ENCODE assay signal across 8 cellular contexts in the genomic region with DNA sequence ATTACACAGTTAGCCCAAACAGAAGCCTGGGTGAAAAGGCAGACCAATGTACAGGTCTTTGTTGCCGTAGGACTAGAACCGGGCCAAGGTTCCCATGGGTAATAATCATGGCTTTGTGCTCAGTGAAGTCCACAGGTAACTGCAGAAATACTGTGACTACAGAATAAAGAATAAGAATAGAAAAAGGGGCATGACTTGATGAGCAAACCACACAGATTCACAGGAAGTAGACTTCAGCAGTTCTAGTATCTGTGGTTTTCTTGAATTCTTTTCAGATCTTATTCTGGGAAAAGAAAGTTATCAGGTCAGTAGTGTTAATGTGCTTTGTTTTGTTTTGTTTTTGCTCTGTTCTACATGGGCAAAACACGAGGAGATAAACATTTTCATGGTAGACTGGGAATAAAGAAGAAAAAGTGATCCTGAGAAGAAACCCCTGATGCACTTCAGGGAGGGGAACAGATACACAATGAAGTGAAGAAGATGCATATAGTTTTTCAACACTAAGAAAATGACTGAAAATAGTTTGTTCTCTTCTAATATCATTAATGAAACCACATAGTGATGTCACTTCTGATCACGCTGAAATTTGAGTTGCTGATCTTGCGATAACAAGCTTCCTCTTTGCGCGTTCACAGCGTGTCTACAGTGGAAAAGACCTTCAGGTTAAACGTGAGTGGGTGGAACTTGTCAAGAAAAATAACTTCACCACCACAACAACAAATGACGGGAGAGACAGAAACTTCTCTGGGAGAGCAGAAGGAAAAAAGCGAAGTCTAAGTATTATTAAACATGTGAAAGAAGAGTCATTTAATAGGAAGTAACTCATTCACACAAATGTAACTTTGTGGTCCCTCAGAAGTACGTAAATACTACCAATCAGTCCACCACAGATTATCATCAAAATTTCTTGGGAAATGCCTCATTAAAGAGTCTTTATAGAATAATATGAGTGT.
DNase-seq lines count a peak whose midpoint lies in the region; ATAC-seq, FAIRE-seq and TF ChIP-seq lines count a peak whose summit lies in the region.

No MANE protein-coding gene starts in this region.

- no peaks in the 10 kb centered on the region for H3K4me1 Mint-ChIP-seq in neural progenitor cell

- TF ChIP-seq CTCF in right lobe of liver (IDR thresholded peaks at IDR 0.05): no peak
- TF ChIP-seq CTCF in HepG2 (CRISPR knock-in tag; IDR thresholded peaks at IDR 0.05): no peak
- no peak for TF ChIP-seq CTCF in neural progenitor cell (IDR thresholded peaks at IDR 0.05)

- H3K36me3 ChIP-seq in right lobe of liver: no peaks in the 10 kb centered on the region
- no peaks in the 10 kb centered on the region for H3K36me3 ChIP-seq in HepG2 (replicated peaks in 1 of 2; ENCODE audit: control insufficient read depth in 1 of 2, insufficient read depth in 2 of 2, low read length in 2 of 2)
- H3K36me3 ChIP-seq in neural progenitor cell: no peaks in the 10 kb centered on the region

- BruUV-seq in HepG2 (replicated peaks; lab: Mats Ljungman, UMichigan): no TSS peak

- POLR2A ChIA-PET in HepG2 (lab: Yijun Ruan, JAX): no interaction called here

- ATAC-seq in right lobe of liver (peak; percentile 26 to 54 (median 44)), HepG2 (no peak), HG03469 (IDR thresholded peaks at IDR 0.05; ENCODE audit: unreplicated experiment) (peak; percentile 83)

- H3K27me3 Mint-ChIP-seq in neural progenitor cell (ENCODE audit: insufficient read depth, low read depth): no peaks in the 10 kb centered on the region

- DNase-seq in right lobe of liver (no peak), HepG2 (ENCODE audit: low spot score) (no peak), neural progenitor cell (ENCODE audit: low spot score) (no peak), NCI-H82 treated with DMSO at 0.1 percent for 48 hours (lab: John Stamatoyannopoulos, UW; ENCODE audit: unreplicated experiment) (no peak), HuH-7.5 (ENCODE audit: low spot score) (no peak)
- peak; percentile 25 for DNase-seq in activated CD8-positive, alpha-beta memory T cell treated with anti-CD3 and anti-CD28 coated beads, Interleukin-2, amount 50 U/mL, for 24 hours (ENCODE audit: extremely low read depth)
- peak; percentile 28 to 44 for DNase-seq in stimulated activated CD4-positive, alpha-beta T cell treated with anti-CD3 and anti-CD28 coated beads, Interleukin-12 subunit alpha, Interleukin-12 subunit beta, amount 100 ng/mL, for 24 hours (ENCODE audit: low read depth in 2 of 2)

- H3K4me1 ChIP-seq in right lobe of liver (no peaks in the 10 kb centered on the region), HepG2 (ENCODE audit: insufficient read depth, low read length) (no peaks in the 10 kb centered on the region), neural progenitor cell (no peaks in the 10 kb centered on the region)

- no peak overlapping the region for H3K27ac Mint-ChIP-seq in neural progenitor cell

- H3F3A ChIP-seq in neural progenitor cell (ENCODE audit: low read depth): no peaks in the 10 kb centered on the region

- H2AFZ ChIP-seq in HepG2 (ENCODE audit: low read length) (no peak overlapping the region), neural progenitor cell (replicated peaks) (no peak overlapping the region)

- in situ Hi-C loops in HepG2 (cut with HindIII; ENCODE audit: extremely low pct_ligation_motif_present, low pct_unique_long_range_greater_than_20kb): no loop called here

- no peaks in the 10 kb centered on the region for H3K9me3 ChIP-seq in right lobe of liver
- H3K9me3 ChIP-seq in HepG2 (ENCODE audit: low read length): no peaks in the 10 kb centered on the region
- no peaks in the 10 kb centered on the region for H3K9me3 ChIP-seq in neural progenitor cell (ENCODE audit: low read depth)

- H3K4me2 ChIP-seq in HepG2 (ENCODE audit: low read depth, low read length): no peak overlapping the region
- no peak overlapping the region for H3K4me2 ChIP-seq in neural progenitor cell

- H3K27me3 ChIP-seq in right lobe of liver (no peaks in the 10 kb centered on the region), HepG2 (ENCODE audit: control insufficient read depth in 1 of 2, insufficient read depth in 2 of 2, low read length in 2 of 2) (no peaks in the 10 kb centered on the region), neural progenitor cell (no peaks in the 10 kb centered on the region)

- TF ChIP-seq POLR2A in right lobe of liver (IDR thresholded peaks at IDR 0.05) (no peak), HepG2 (IDR thresholded peaks at IDR 0.05; ENCODE audit: insufficient read depth in 1 of 2, low read depth in 2 of 2, low read length in 2 of 2) (no peak)

- H4K20me1 ChIP-seq in HepG2 (ENCODE audit: insufficient read depth, low read length) (no peaks in the 10 kb centered on the region), neural progenitor cell (ENCODE audit: low read depth) (no peaks in the 10 kb centered on the region)

- no peak overlapping the region for H3K4me3 Mint-ChIP-seq in neural progenitor cell

- TF ChIP-seq EP300 in HepG2 (IDR thresholded peaks at IDR 0.05; ENCODE audit: low read depth in 2 of 2, low read length in 2 of 2): no peak
- TF ChIP-seq EP300 in HepG2 (CRISPR knock-in tag; IDR thresholded peaks at IDR 0.05; ENCODE audit: borderline replicate concordance): no peak

- CTCF ChIA-PET in HepG2 (lab: Yijun Ruan, JAX; ENCODE audit: low intra/inter-chr PET ratio, low total read pairs): no interaction called here

- H3K4me3 ChIP-seq in right lobe of liver: no peak overlapping the region
- H3K4me3 ChIP-seq in HepG2 (replicated peaks in 1 of 3; ENCODE audit: insufficient read depth in 1 of 3, low read depth in 2 of 3, low read length in 3 of 3): no peak overlapping the region
- no peak overlapping the region for H3K4me3 ChIP-seq in neural progenitor cell

- no peak overlapping the region for H3K9ac ChIP-seq in HepG2 (ENCODE audit: insufficient read depth, low read depth, low read length)
- no peak overlapping the region for H3K9ac ChIP-seq in neural progenitor cell

- FAIRE-seq in HepG2 (lab: Jason Lieb, UNC): no peak

- H3K9me3 Mint-ChIP-seq in neural progenitor cell: no peaks in the 10 kb centered on the region

- no peak for TF ChIP-seq RAD21 in HepG2 (CRISPR knock-in tag; IDR thresholded peaks at IDR 0.05)

- H3K36me3 Mint-ChIP-seq in neural progenitor cell: no peaks in the 10 kb centered on the region

- H3K27ac ChIP-seq in right lobe of liver (peak overlapping the region in 1 of 3 donors; percentile 12), HepG2 (ENCODE audit: extremely low read length, insufficient read depth, low read length) (no peak overlapping the region), neural progenitor cell (no peak overlapping the region)

- H3K79me2 ChIP-seq in HepG2 (ENCODE audit: insufficient read depth, low read length): no peaks in the 10 kb centered on the region
- no peaks in the 10 kb centered on the region for H3K79me2 ChIP-seq in neural progenitor cell (ENCODE audit: low read depth)

- intact Hi-C loops in right lobe of liver (cut with DNase I) (no loop called here), HepG2 (cut with micrococcal nuclease; ENCODE audit: unreplicated experiment) (no loop called here)

- WGBS in right lobe of liver (ENCODE audit: insufficient coverage, low coverage, low lambda C conversion rate, missing lambda C conversion rate): 36% methylated on average over 12 of the region's 12 CpGs
- 35% methylated on average over 12 of the region's 12 CpGs for WGBS in HepG2 (ENCODE audit: low lambda C conversion rate)

TF ChIP-seq in HepG2, 621 proteins besides CTCF, POLR2A, EP300 and RAD21 (continues in another document):
- TF ChIP-seq CCAR2 (optimal IDR thresholded peaks at IDR 0.05; ENCODE audit: low read depth, low read length): no peak
- TF ChIP-seq ARNT2 (CRISPR knock-in tag; IDR thresholded peaks at IDR 0.05; ENCODE audit: low read depth): no peak
- no peak for TF ChIP-seq RARG (CRISPR knock-in tag; IDR thresholded peaks at IDR 0.05; ENCODE audit: low read depth)
- TF ChIP-seq NR2F2 (IDR thresholded peaks at IDR 0.05; ENCODE audit: borderline replicate concordance, low read depth): no peak
- no peak for TF ChIP-seq GABPB1 (CRISPR knock-in tag; IDR thresholded peaks at IDR 0.05)
- no peak for TF ChIP-seq MIER2 (CRISPR knock-in tag; IDR thresholded peaks at IDR 0.05)
- TF ChIP-seq ZMYM2 (CRISPR knock-in tag; IDR thresholded peaks at IDR 0.05): no peak
- TF ChIP-seq, protein P1, sequence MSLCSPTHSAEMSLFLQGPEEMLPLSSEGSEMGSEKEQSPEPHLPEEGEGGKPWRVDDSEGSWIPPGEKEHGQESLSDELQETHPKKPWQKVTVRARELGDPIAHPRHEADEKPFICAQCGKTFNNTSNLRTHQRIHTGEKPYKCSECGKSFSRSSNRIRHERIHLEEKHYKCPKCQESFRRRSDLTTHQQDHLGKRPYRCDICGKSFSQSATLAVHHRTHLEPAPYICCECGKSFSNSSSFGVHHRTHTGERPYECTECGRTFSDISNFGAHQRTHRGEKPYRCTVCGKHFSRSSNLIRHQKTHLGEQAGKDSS (CRISPR knock-in tag; IDR thresholded peaks at IDR 0.05; ENCODE audit: borderline replicate concordance, low read depth): no peak
- TF ChIP-seq ZBTB38 (CRISPR knock-in tag; IDR thresholded peaks at IDR 0.05): no peak
- TF ChIP-seq REL (CRISPR knock-in tag; conservative IDR thresholded peaks at IDR 0.05): no peak
- TF ChIP-seq, protein P2, sequence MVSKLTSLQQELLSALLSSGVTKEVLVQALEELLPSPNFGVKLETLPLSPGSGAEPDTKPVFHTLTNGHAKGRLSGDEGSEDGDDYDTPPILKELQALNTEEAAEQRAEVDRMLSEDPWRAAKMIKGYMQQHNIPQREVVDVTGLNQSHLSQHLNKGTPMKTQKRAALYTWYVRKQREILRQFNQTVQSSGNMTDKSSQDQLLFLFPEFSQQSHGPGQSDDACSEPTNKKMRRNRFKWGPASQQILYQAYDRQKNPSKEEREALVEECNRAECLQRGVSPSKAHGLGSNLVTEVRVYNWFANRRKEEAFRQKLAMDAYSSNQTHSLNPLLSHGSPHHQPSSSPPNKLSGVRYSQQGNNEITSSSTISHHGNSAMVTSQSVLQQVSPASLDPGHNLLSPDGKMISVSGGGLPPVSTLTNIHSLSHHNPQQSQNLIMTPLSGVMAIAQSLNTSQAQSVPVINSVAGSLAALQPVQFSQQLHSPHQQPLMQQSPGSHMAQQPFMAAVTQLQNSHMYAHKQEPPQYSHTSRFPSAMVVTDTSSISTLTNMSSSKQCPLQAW (CRISPR knock-in tag; IDR thresholded peaks at IDR 0.05): no peak
- TF ChIP-seq, protein P3, sequence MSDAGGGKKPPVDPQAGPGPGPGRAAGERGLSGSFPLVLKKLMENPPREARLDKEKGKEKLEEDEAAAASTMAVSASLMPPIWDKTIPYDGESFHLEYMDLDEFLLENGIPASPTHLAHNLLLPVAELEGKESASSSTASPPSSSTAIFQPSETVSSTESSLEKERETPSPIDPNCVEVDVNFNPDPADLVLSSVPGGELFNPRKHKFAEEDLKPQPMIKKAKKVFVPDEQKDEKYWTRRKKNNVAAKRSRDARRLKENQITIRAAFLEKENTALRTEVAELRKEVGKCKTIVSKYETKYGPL (CRISPR knock-in tag; IDR thresholded peaks at IDR 0.05): no peak
- no peak for TF ChIP-seq MBD4 (IDR thresholded peaks at IDR 0.05; ENCODE audit: borderline replicate concordance, low read length)
- TF ChIP-seq ZNF550 (CRISPR knock-in tag; IDR thresholded peaks at IDR 0.05; ENCODE audit: borderline replicate concordance): no peak
- TF ChIP-seq PAWR (CRISPR knock-in tag; IDR thresholded peaks at IDR 0.05; ENCODE audit: borderline replicate concordance): no peak

Comparison
In these comparisons a context has a peak if more than half of its experiments do, and no peak if none do; other contexts are left out.
1. DNase-seq: peak in activated CD8-positive, alpha-beta memory T cell treated with anti-CD3 and anti-CD28 coated beads, Interleukin-2, amount 50 U/mL, for 24 hours (single experiment) and stimulated activated CD4-positive, alpha-beta T cell treated with anti-CD3 and anti-CD28 coated beads, Interleukin-12 subunit alpha, Interleukin-12 subunit beta, amount 100 ng/mL, for 24 hours (2 of 2); none in right lobe of liver (0 of 3), HepG2 (single experiment), neural progenitor cell (single experiment), NCI-H82 treated with DMSO at 0.1 percent for 48 hours (single experiment) and HuH-7.5 (single experiment).